Comparison of ENCODE assay signal across 9 cellular contexts in genomic region chr6:36443951-36444428, GRCh38. TPM values are rescaled to one million over a fixed set of nuclear protein-coding genes. Genes with fewer than 3 reads are reported as not detected.
DNase-seq lines count a peak whose midpoint lies in the region; ATAC-seq, FAIRE-seq and TF ChIP-seq lines count a peak whose summit lies in the region.
"Had no signal": no experiment of that assay in that cellular context is flagged by ENCODE, and none has a peak within 500 bp of the region (broad histone marks: within the 10 kb centered on the region; RNA-seq: fewer than 3 reads in every experiment).

No MANE protein-coding gene starts in this region.

- ATAC-seq in Panc1, result 0 out of 2 replicates have a peak, but pooled peaks have one; percentile 41
- no peak for ATAC-seq in GM18870 (IDR thresholded peaks at IDR 0.05; ENCODE audit: unreplicated experiment)

- DNase-seq in AG09309 (ENCODE audit: low read depth), result no peak
- DNase-seq in GM12891 (ENCODE audit: insufficient read length, low spot score), result peak; percentile 15
- no peak for DNase-seq in Panc1 (ENCODE audit: low read depth, low spot score)
- peak; percentile 36 for DNase-seq in myocyte (ENCODE audit: low read depth)
- no peak for DNase-seq in activated CD4-positive, CD25-positive, alpha-beta regulatory T cell (lab: John Stamatoyannopoulos, UW)
- no peak for DNase-seq in dedifferentiated amniotic fluid mesenchymal stem cell (ENCODE audit: extremely low spot score)

- CTCF ChIA-PET in Panc1 (lab: Charles Lee), result interaction anchor here (0.6 kb wide), 1 partner anchor 10 kb away, joined by 3 read pairs; no protein-coding TSS in a partner anchor

- in situ Hi-C loops in Panc1 (cut with HindIII; ENCODE audit: low pct_unique_long_range_greater_than_20kb, low sequenced_read_pairs), result no loop called here

- POLR2A ChIA-PET in Panc1 (lab: Charles Lee), result no interaction called here

- FAIRE-seq in GM12891 (lab: Jason Lieb, UNC), result peak; percentile 33

- peak overlapping the region; percentile 95 for H3K27ac ChIP-seq in Panc1 (ENCODE audit: low read length)
- peak overlapping the region; percentile 42 for H3K27ac ChIP-seq in duodenal mucosa (ENCODE audit: low read depth, low read length)

- TF ChIP-seq CTCF in AG09309 (IDR thresholded peaks at IDR 0.05; ENCODE audit: control insufficient read depth, insufficient read depth, low read depth, low read length, missing control alignments) (peak; percentile 28), Panc1 (IDR thresholded peaks at IDR 0.05) (no peak; the same call in 1 of the 2 replicates)

- peaks cover 26% of the 10 kb centered on the region for H3K4me1 ChIP-seq in Panc1 (ENCODE audit: control insufficient read depth, insufficient read depth, low read length)
- H3K4me1 ChIP-seq in duodenal mucosa (ENCODE audit: control insufficient read depth in 1 of 2, insufficient read depth in 2 of 2, low read length in 2 of 2), result peaks cover 22 to 27% of the 10 kb centered on the region in 2 donors

- H3K36me3 ChIP-seq in Panc1 (ENCODE audit: control insufficient read depth, insufficient read depth, low read length) (no peaks in the 10 kb centered on the region; the same call in 1 of the 2 replicates), duodenal mucosa (ENCODE audit: control insufficient read depth in 1 of 2, insufficient read depth in 2 of 2, low read length in 2 of 2) (no peaks in the 10 kb centered on the region)

- H3K27me3 ChIP-seq in Panc1 (ENCODE audit: control insufficient read depth, insufficient read depth, low read length), result no peaks in the 10 kb centered on the region
- no peaks in the 10 kb centered on the region for H3K27me3 ChIP-seq in duodenal mucosa (ENCODE audit: control insufficient read depth in 1 of 2, insufficient read depth in 2 of 2, low read length in 2 of 2)

- TF ChIP-seq POLR2A in GM12891 (IDR thresholded peaks at IDR 0.05; ENCODE audit: low read depth, low read length), result no peak

- intact Hi-C loops in Panc1 (cut with micrococcal nuclease; ENCODE audit: unreplicated experiment), result no loop called here

- TSS peak; percentile 76 for BruUV-seq in Panc1 (replicated peaks; lab: Mats Ljungman, UMichigan)

- H3K4me3 ChIP-seq in AG09309 (ENCODE audit: control insufficient read depth, low read depth, low read length) (peak overlapping the region; percentile 83), Panc1 (ENCODE audit: low read depth in 2 of 2, low read length in 2 of 2) (peak overlapping the region; percentile 84 to 92), duodenal mucosa (ENCODE audit: low read depth in 1 of 2, low read length in 2 of 2) (peak overlapping the region; percentile 78 to 93)

- no peaks in the 10 kb centered on the region for H3K9me3 ChIP-seq in Panc1 (ENCODE audit: control insufficient read depth, insufficient read depth, low read depth, low read length)
- no peaks in the 10 kb centered on the region for H3K9me3 ChIP-seq in duodenal mucosa (ENCODE audit: control insufficient read depth in 1 of 2, low read length in 2 of 2)

- peak overlapping the region; percentile 97 to 98 for H3K9ac ChIP-seq in duodenal mucosa (ENCODE audit: low read depth in 1 of 2, low read length in 2 of 2)

TF ChIP-seq in GM12891, 5 proteins besides CTCF, POLR2A, EP300 and RAD21:
- no peak for TF ChIP-seq PAX5 (IDR thresholded peaks at IDR 0.05; ENCODE audit: insufficient read depth, low read length, severe bottlenecking)
- TF ChIP-seq SPI1 (IDR thresholded peaks at IDR 0.05; ENCODE audit: low read depth, low read length), result 0 out of 2 replicates have a peak, but pooled peaks have one; percentile 37

RNA-seq across cellular contexts. Expression of gene KCTD20, which starts 1.2 kb away (rescaled TPM):
- 29.7 TPM for polyA plus RNA-seq in GM12891 (2012; ENCODE audit: low read depth, missing spikeins)
- total RNA-seq in Panc1 (2021; ENCODE audit: unreplicated experiment) (41.6 TPM), myocyte (48.1 and 52.3 TPM in 2 replicates)
- polyA plus RNA-seq in Panc1 (2012; ENCODE audit: insufficient read length), result 25.7 TPM
- polyA plus RNA-seq in myocyte (2012), result 34.7 TPM

RNA-seq across cellular contexts. Expression of gene PXT1, which starts 1.3 kb away (rescaled TPM):
- 1.6 TPM for polyA plus RNA-seq in GM12891 (2012; ENCODE audit: low read depth, missing spikeins)
- total RNA-seq in Panc1 (2021; ENCODE audit: unreplicated experiment), result not detected
- not detected for polyA plus RNA-seq in Panc1 (2012; ENCODE audit: insufficient read length)
- 0.19 TPM in 1 of 2 replicates, not detected in the other for total RNA-seq in myocyte
- polyA plus RNA-seq in myocyte (2012), result 0.14 TPM
- total RNA-seq: NCI-H460 had no signal

RNA-seq across cellular contexts. Expression of gene ETV7, which starts 56.5 kb away (rescaled TPM):
- 4.7 TPM for polyA plus RNA-seq in GM12891 (2012; ENCODE audit: low read depth, missing spikeins)
- total RNA-seq in Panc1 (2021; ENCODE audit: unreplicated experiment) (2.0 TPM), myocyte (0.62 TPM in 1 of 2 replicates, not detected in the other)
- 1.5 TPM for polyA plus RNA-seq in Panc1 (2012; ENCODE audit: insufficient read length)
- polyA plus RNA-seq in myocyte (2012), result 0.45 TPM

Comparison
In these comparisons a context has a peak if more than half of its experiments do, and no peak if none do; other contexts are left out.
1. DNase-seq: peak in GM12891 (single experiment) and myocyte (single experiment); none in AG09309 (single experiment), Panc1 (single experiment), activated CD4-positive, CD25-positive, alpha-beta regulatory T cell (0 of 4) and dedifferentiated amniotic fluid mesenchymal stem cell (single experiment).
2. Peak in every context shown above with its lines, with median percentiles within 50 percentile points of each other: H3K4me3 ChIP-seq.